ENCODE assay signal across 2 cellular contexts in genomic region chr2:7075834-7076233, GRCh38.
TF ChIP-seq lines count a peak whose summit lies in the region.

No MANE protein-coding gene starts in this region.

TF ChIP-seq in HepG2, 621 proteins besides CTCF, POLR2A, EP300 and RAD21 (continued from another document):
- TF ChIP-seq ZNF142 (CRISPR knock-in tag; IDR thresholded peaks at IDR 0.05) = no peak
- TF ChIP-seq ATF7 (IDR thresholded peaks at IDR 0.05) = peak; percentile 62; the same call in 1 of the 2 replicates
- TF ChIP-seq ATF7 (CRISPR knock-in tag; IDR thresholded peaks at IDR 0.05) = no peak
- TF ChIP-seq ARID5B (CRISPR knock-in tag; IDR thresholded peaks at IDR 0.05) = no peak

TF ChIP-seq in K562, 482 proteins besides CTCF, POLR2A, EP300 and RAD21 (continued from another document):
- no peak for TF ChIP-seq CUX1 (CRISPR knock-in tag; IDR thresholded peaks at IDR 0.05)
